1 cellular context compared by ENCODE assay signal in genomic region chr5:71013575-71013974, GRCh38.
TF ChIP-seq lines count a peak whose summit lies in the region.

No MANE protein-coding gene starts in this region.

TF ChIP-seq in HepG2, 621 proteins besides CTCF, POLR2A, EP300 and RAD21:
- peak; percentile 35 for TF ChIP-seq STAG1 (CRISPR knock-in tag; IDR thresholded peaks at IDR 0.05)
- TF ChIP-seq TBX2 (CRISPR knock-in tag; IDR thresholded peaks at IDR 0.05; ENCODE audit: borderline replicate concordance), result no peak
